ENCODE assay signal across 8 cellular contexts in the genomic region with DNA sequence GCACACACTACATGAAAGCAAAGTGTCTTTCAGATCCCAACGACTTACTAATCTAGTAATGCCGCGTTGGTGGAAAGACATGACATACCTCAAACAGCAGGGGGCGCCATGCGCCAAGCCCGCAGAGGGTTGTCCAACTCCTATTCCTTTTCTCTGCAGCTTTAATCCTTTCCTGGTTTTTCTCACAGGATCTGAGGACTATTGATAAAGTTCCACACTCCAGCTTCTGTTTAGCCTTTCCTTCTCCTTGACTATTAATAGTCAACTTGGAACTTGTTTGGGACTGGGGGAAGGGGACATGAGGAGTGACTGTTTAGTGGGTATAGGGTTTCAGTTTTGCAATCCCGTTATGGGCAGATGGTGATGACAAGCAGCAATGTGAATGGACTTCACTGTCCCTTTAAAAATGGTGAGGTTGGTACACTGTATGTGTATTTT.
DNase-seq lines count a peak whose midpoint lies in the region; ATAC-seq and TF ChIP-seq lines count a peak whose summit lies in the region.

No MANE protein-coding gene starts in this region.

- H3K4me3 ChIP-seq in SU-DHL-6 (ENCODE audit: insufficient read depth, low read length, poor library complexity, severe bottlenecking) (no peak overlapping the region), adrenal gland (no peak overlapping the region)

- intact Hi-C loops in adrenal gland (cut with DNase I), result loop anchor here (2.0 to 10.0 kb wide), 3 partner anchors 137 to 285 kb away; no protein-coding TSS in a partner anchor
- intact Hi-C loops in left ventricle myocardium superior (cut with micrococcal nuclease), result loop anchor here (5.0 kb wide), 1 partner anchor 275 kb away; no protein-coding TSS in a partner anchor

- no peak overlapping the region for H2AFZ ChIP-seq in SU-DHL-6 (ENCODE audit: low read depth, low read length, severe bottlenecking)

- TF ChIP-seq CTCF in SU-DHL-6 (IDR thresholded peaks at IDR 0.05; ENCODE audit: insufficient read depth, low read length, poor library complexity, severe bottlenecking) (peak; percentile 86), adrenal gland (IDR thresholded peaks at IDR 0.05) (peak; percentile 91 to 97 (median 94))

- ATAC-seq in left ventricle myocardium superior (peak; percentile 73), HG03025 (IDR thresholded peaks at IDR 0.05; ENCODE audit: low FRiP score, unreplicated experiment) (no peak)

- no peaks in the 10 kb centered on the region for H3K36me3 ChIP-seq in SU-DHL-6 (ENCODE audit: low read length)
- no peaks in the 10 kb centered on the region for H3K36me3 ChIP-seq in adrenal gland (replicated peaks in 1 of 2)

- H3F3A ChIP-seq in SU-DHL-6 (ENCODE audit: insufficient read depth), result no peaks in the 10 kb centered on the region

- H3K4me1 ChIP-seq in adrenal gland (replicated peaks in 1 of 2), result no peaks in the 10 kb centered on the region

- H4K20me1 ChIP-seq in SU-DHL-6 (ENCODE audit: low read depth, low read length), result no peaks in the 10 kb centered on the region

- no peak overlapping the region for H3K27ac ChIP-seq in SU-DHL-6 (ENCODE audit: low read depth, low read length)
- no peak overlapping the region for H3K27ac ChIP-seq in adrenal gland

- no peak overlapping the region for H3K9ac ChIP-seq in SU-DHL-6 (ENCODE audit: low read length)

- H3K4me2 ChIP-seq in SU-DHL-6 (ENCODE audit: low read depth, low read length, poor library complexity, severe bottlenecking), result no peak overlapping the region

- H3K9me2 ChIP-seq in SU-DHL-6 (replicated peaks; ENCODE audit: insufficient read depth, low read length), result no peaks in the 10 kb centered on the region

- WGBS in adrenal gland, 4 donors, result 5 to 8% (median 7%) methylated on average over 7 of the region's 7 CpGs

- H3K79me2 ChIP-seq in SU-DHL-6 (ENCODE audit: insufficient read depth, low read length), result no peaks in the 10 kb centered on the region

- H3K9me3 ChIP-seq in SU-DHL-6 (ENCODE audit: insufficient read depth, low read length), result no peaks in the 10 kb centered on the region
- no peaks in the 10 kb centered on the region for H3K9me3 ChIP-seq in adrenal gland (replicated peaks in 1 of 3)

- no peak for TF ChIP-seq POLR2A in adrenal gland (IDR thresholded peaks at IDR 0.05)

- DNase-seq in DMS114 treated with DMSO at 0.1 percent for 48 hours (lab: John Stamatoyannopoulos, UW; ENCODE audit: unreplicated experiment) (peak; percentile 64), H4 (ENCODE audit: low spot score) (peak; percentile 75), NCI-H1105 (lab: John Stamatoyannopoulos, UW) (peak; percentile 71), adrenal gland (peak; percentile 71 to 91 (median 76)), left ventricle myocardium superior (peak; percentile 85), retina (peak; percentile 83)

- no peaks in the 10 kb centered on the region for H3K27me3 ChIP-seq in SU-DHL-6 (ENCODE audit: low read length)
- no peaks in the 10 kb centered on the region for H3K27me3 ChIP-seq in adrenal gland
